In genomic region chr1:28882009-28882628, GRCh38 we compare ENCODE assay signal across 8 cellular contexts. TPM values are rescaled to one million over a fixed set of nuclear protein-coding genes. Genes with fewer than 3 reads are reported as not detected.
DNase-seq lines count a peak whose midpoint lies in the region; ATAC-seq and TF ChIP-seq lines count a peak whose summit lies in the region.

No MANE protein-coding gene starts in this region.

- H3K4me1 Mint-ChIP-seq in naive B cell = peaks cover 37 to 49% (median 44%) of the 10 kb centered on the region in 3 donors

- TF ChIP-seq CTCF in epithelial cell of proximal tubule (conservative IDR thresholded peaks at IDR 0.05; ENCODE audit: low read depth, low read length) = peak; percentile 98

- DNase-seq in DMS53 (lab: John Stamatoyannopoulos, UW) (peak; percentile 97), OCI-M1 (lab: John Stamatoyannopoulos, UW) (peak; percentile 96), activated T-cell treated with anti-CD3 and anti-CD28 coated beads for 1 hour (ENCODE audit: low read depth) (peak; percentile 75), epithelial cell of proximal tubule (ENCODE audit: low read depth) (no peak), naive B cell (peak; percentile 71)
- peak; percentile 52 to 63 for DNase-seq in stimulated activated CD8-positive, alpha-beta memory T cell treated with anti-CD3 and anti-CD28 coated beads, Interleukin-7, amount 100 ng/mL, for 48 hours (ENCODE audit: extremely low read depth in 1 of 2, low read depth in 1 of 2)

- peak overlapping the region; percentile 12 for H3K27ac ChIP-seq in KOPT-K1 (ENCODE audit: low read depth, low read length, poor library complexity, severe bottlenecking)

- peak overlapping the region in 2 of 8 donors; percentile 13 to 19 for H3K4me3 Mint-ChIP-seq in naive B cell

- no peaks in the 10 kb centered on the region for H3K36me3 Mint-ChIP-seq in naive B cell

- H3K27ac Mint-ChIP-seq in naive B cell = peak overlapping the region in 1 of 6 donors; percentile 73

- no peaks in the 10 kb centered on the region for H3K9me3 Mint-ChIP-seq in naive B cell

- no peaks in the 10 kb centered on the region for H3K27me3 Mint-ChIP-seq in naive B cell

- ATAC-seq in naive B cell (ENCODE audit: low read depth in 2 of 2) (peak; percentile 4 to 14), HG03460 (IDR thresholded peaks at IDR 0.05; ENCODE audit: unreplicated experiment) (no peak)

- H3K36me3 ChIP-seq in KOPT-K1 (ENCODE audit: insufficient read depth, low read length) = no peaks in the 10 kb centered on the region

- no peaks in the 10 kb centered on the region for H3K9me3 ChIP-seq in KOPT-K1 (ENCODE audit: insufficient read depth, low read length, poor library complexity, severe bottlenecking)

- no peak overlapping the region for H3K4me3 ChIP-seq in epithelial cell of proximal tubule (ENCODE audit: low read depth, low read length)

RNA-seq across cellular contexts. Expression of gene EPB41, which starts 32.2 kb away (rescaled TPM):
- total RNA-seq in epithelial cell of proximal tubule = 15.5 and 16.1 TPM in 2 replicates
- 10 to 100 TPM; 46.6 to 72.0 (median 62.5) TPM for polyA plus RNA-seq in naive B cell (ENCODE audit: low read depth in 6 of 6)
